Comparison of ENCODE assay signal across 7 cellular contexts in genomic region chr1:211514030-211514754, GRCh38. TPM values are rescaled to one million over a fixed set of nuclear protein-coding genes. Genes with fewer than 3 reads are reported as not detected.
DNase-seq lines count a peak whose midpoint lies in the region; ATAC-seq and TF ChIP-seq lines count a peak whose summit lies in the region.

No MANE protein-coding gene starts in this region.

- H3K36me3 ChIP-seq in adrenal gland (replicated peaks in 1 of 2) = no peaks in the 10 kb centered on the region
- H3K36me3 ChIP-seq in right atrium auricular region = no peaks in the 10 kb centered on the region

- CTCF ChIA-PET in T-cell (lab: Charles Lee) = interaction anchor here (0.7 to 2.5 kb wide), 13 partner anchors 10 to 1066 kb away, joined by 3 to 7 read pairs (median 4); partner anchors contain the start of genes SLC30A1 (in 1 of the 2) and TRAF5 (in 1 of the 2)

- TF ChIP-seq CTCF in GM13977 (IDR thresholded peaks at IDR 0.05; ENCODE audit: extremely low read depth, insufficient read depth, missing control alignments) (peak; percentile 88), adrenal gland (IDR thresholded peaks at IDR 0.05) (peak; percentile 63 to 81 (median 76)), right atrium auricular region (IDR thresholded peaks at IDR 0.05) (peak; percentile 59 to 84), retinal pigment epithelial cell (conservative IDR thresholded peaks at IDR 0.05; ENCODE audit: low read depth, low read length) (peak; percentile 86)

- peak overlapping the region; percentile 57 to 72 (median 61) for H3K4me3 Mint-ChIP-seq in T-cell

- no peaks in the 10 kb centered on the region for H3K9me3 Mint-ChIP-seq in T-cell

- H3K27me3 Mint-ChIP-seq in T-cell = peaks cover 0 to 3% of the 10 kb centered on the region in 2 donors

- DNase-seq in GM13977 (ENCODE audit: low spot score) (peak; percentile 93), NCI-H1436 (lab: John Stamatoyannopoulos, UW) (peak; percentile 92), T-cell (peak; percentile 9 to 68 (median 50)), adrenal gland (peak; percentile 81 to 92 (median 88)), right atrium auricular region (ENCODE audit: low spot score) (peak; percentile 81), retinal pigment epithelial cell (ENCODE audit: low read depth) (peak; percentile 34)

- no peak overlapping the region for H3K4me3 ChIP-seq in adrenal gland
- no peak overlapping the region for H3K4me3 ChIP-seq in right atrium auricular region
- H3K4me3 ChIP-seq in retinal pigment epithelial cell (ENCODE audit: low read length) = no peak overlapping the region

- H3K9me3 ChIP-seq in adrenal gland (replicated peaks in 1 of 3) = no peaks in the 10 kb centered on the region
- H3K9me3 ChIP-seq in right atrium auricular region = no peaks in the 10 kb centered on the region

- H3K36me3 Mint-ChIP-seq in T-cell = no peaks in the 10 kb centered on the region

- H3K4me1 ChIP-seq in adrenal gland (replicated peaks in 1 of 2) (peaks cover 0 to 13% of the 10 kb centered on the region in 2 donors), right atrium auricular region (peaks cover 0 to 13% of the 10 kb centered on the region in 2 donors)

- peak; percentile 65 for ATAC-seq in HG02852 (IDR thresholded peaks at IDR 0.05; ENCODE audit: unreplicated experiment)
- ATAC-seq in T-cell (replicated peaks in 1 of 4) = peak; percentile 64 to 74 (median 70)

- no peak overlapping the region for H3K27ac ChIP-seq in adrenal gland
- no peak overlapping the region for H3K27ac ChIP-seq in right atrium auricular region

- TF ChIP-seq POLR2A in adrenal gland (IDR thresholded peaks at IDR 0.05) = no peak

- no peaks in the 10 kb centered on the region for H3K27me3 ChIP-seq in adrenal gland
- no peaks in the 10 kb centered on the region for H3K27me3 ChIP-seq in right atrium auricular region

- H3K4me1 Mint-ChIP-seq in T-cell = peaks cover 14 to 23% (median 14%) of the 10 kb centered on the region in 3 donors

- in situ Hi-C loops in GM13977 (cut with MboI; ENCODE audit: low pct_unique_long_range_greater_than_20kb, low sequenced_read_pairs, unreplicated experiment) = no loop called here

- intact Hi-C loops in adrenal gland (cut with DNase I) = loop anchor here (5.0 to 10.0 kb wide), 3 partner anchors 37 to 189 kb away; partner anchors contain the start of gene TRAF5 (in 1 of the 2)

- POLR2A ChIA-PET in T-cell (lab: Charles Lee) = no interaction called here

- WGBS in adrenal gland, 4 donors = 34 to 64% (median 48%) methylated on average over 16 to 28 of the region's 28 CpGs

- peak overlapping the region in 1 of 2 donors; percentile 55 for H3K27ac Mint-ChIP-seq in T-cell

RNA-seq across cellular contexts. Expression of gene RD3, which starts 22.2 kb away (rescaled TPM):
- total RNA-seq in T-cell (not detected), adrenal gland (1 to 10 TPM in 1 of 8 donors, under 1 TPM in 2, not detected in 5; 0.61 to 1.1 (median 0.83) TPM), right atrium auricular region (not detected)
- polyA plus RNA-seq in adrenal gland = 1 to 10 TPM in 2 of 3 donors, under 1 TPM in 1; 0.51 to 2.3 (median 1.5) TPM

Comparison
In these comparisons a context has a peak if more than half of its experiments do, and no peak if none do; other contexts are left out.
1. DNase-seq: peak in every context shown above with its lines; median percentile 93 in GM13977; 92 in NCI-H1436; 88 in adrenal gland; 81 in right atrium auricular region; 50 in T-cell; 34 in retinal pigment epithelial cell.